Comparison of ENCODE assay signal across 8 cellular contexts in genomic region chr2:84472406-84472805, GRCh38. TPM values are rescaled to one million over a fixed set of nuclear protein-coding genes. Genes with fewer than 3 reads are reported as not detected.
DNase-seq lines count a peak whose midpoint lies in the region; ATAC-seq and TF ChIP-seq lines count a peak whose summit lies in the region.
"Not testable (repeated sequence)": the region's sequence is repeated elsewhere in the genome, so short reads cannot be mapped to it uniquely, and the experiment has no call there.
"Had no signal": no experiment of that assay in that cellular context is flagged by ENCODE, and none has a peak within 500 bp of the region (broad histone marks: within the 10 kb centered on the region; RNA-seq: fewer than 3 reads in every experiment).

No MANE protein-coding gene starts in this region.

- H3K23ac ChIP-seq in IMR-90 (ENCODE audit: low read depth, low read length), result not testable (repeated sequence)

- not testable (repeated sequence) for H3K14ac ChIP-seq in IMR-90 (replicated peaks; ENCODE audit: low read depth, low read length)

- not testable (repeated sequence) for H3K4ac ChIP-seq in IMR-90 (ENCODE audit: low read depth, low read length)

- H3K4me3 ChIP-seq in AG10803 (ENCODE audit: low read length); IMR-90 (ENCODE audit: insufficient read depth, low read depth, low read length); body of pancreas; epithelial cell of esophagus (ENCODE audit: low read length); fibroblast of villous mesenchyme (ENCODE audit: low read depth, low read length): not testable (repeated sequence)

- not testable (repeated sequence) for H2BK5ac ChIP-seq in IMR-90 (ENCODE audit: low read depth, low read length, poor library complexity, severe bottlenecking)

- not testable (repeated sequence) for H3K18ac ChIP-seq in IMR-90 (ENCODE audit: low read depth, low read length)

- peak; percentile 40 for DNase-seq in AG10803 (ENCODE audit: low read depth)
- peak; percentile 59 for DNase-seq in IMR-90
- DNase-seq in body of pancreas, result peak; percentile 21 to 47 (median 40)
- DNase-seq in epithelial cell of esophagus (ENCODE audit: low read depth), result peak; percentile 42
- DNase-seq in fibroblast of villous mesenchyme (ENCODE audit: low read depth), result peak; percentile 73
- peak; percentile 55 for DNase-seq in renal cortical epithelial cell (ENCODE audit: low read depth)

- H3K4me2 ChIP-seq in IMR-90 (ENCODE audit: low read depth, low read length), result not testable (repeated sequence)

- not testable (repeated sequence) for H4K8ac ChIP-seq in IMR-90 (ENCODE audit: low read depth in 2 of 2, low read length in 2 of 2)

- H3K56ac ChIP-seq in IMR-90 (ENCODE audit: extremely low read depth, insufficient read depth, low read length), result not testable (repeated sequence)

- not testable (repeated sequence) for TF ChIP-seq POLR2A in IMR-90 (IDR thresholded peaks at IDR 0.05; ENCODE audit: low read depth, low read length); body of pancreas (IDR thresholded peaks at IDR 0.05)

- not testable (repeated sequence) for H2AK5ac ChIP-seq in IMR-90 (ENCODE audit: low read depth, low read length)

- ATAC-seq in IMR-90 (ENCODE audit: low read depth); body of pancreas: not testable (repeated sequence)

- H2AK9ac ChIP-seq in IMR-90 (replicated peaks; ENCODE audit: low read depth, low read length, poor library complexity), result not testable (repeated sequence)

- not testable (repeated sequence) for H4K91ac ChIP-seq in IMR-90 (ENCODE audit: insufficient read depth, low read depth, low read length)

- not testable (repeated sequence) for H3K36me3 ChIP-seq in IMR-90 (ENCODE audit: control insufficient read depth, insufficient read depth, low read length); body of pancreas (replicated peaks in 1 of 2; ENCODE audit: insufficient read depth in 1 of 2, low read depth in 2 of 2)

- H2BK120ac ChIP-seq in IMR-90 (ENCODE audit: low read depth, low read length), result not testable (repeated sequence)

- H3K9me3 ChIP-seq in IMR-90 (ENCODE audit: control insufficient read depth, insufficient read depth, low read length), result not testable (repeated sequence)
- peaks cover 0 to 13% (median 0%) of the 10 kb centered on the region in 3 donors for H3K9me3 ChIP-seq in body of pancreas

- H3K4me1 ChIP-seq in IMR-90 (ENCODE audit: control insufficient read depth, insufficient read depth, low read length), result not testable (repeated sequence)
- peaks cover 25% of the 10 kb centered on the region for H3K4me1 ChIP-seq in body of pancreas

- 16% methylated on average over 2 of the region's 2 CpGs; no CpG with 5 or more reads in 1 of the 2 experiments for WGBS in IMR-90 (ENCODE audit: extremely low coverage in 2 of 2, insufficient read length in 1 of 2), 2 experiments
- WGBS in body of pancreas, 2 donors, result 18 to 19% methylated on average over 2 of the region's 2 CpGs

- dilution Hi-C loops in IMR-90 (cut with HindIII; ENCODE audit: low sequenced_read_pairs, unreplicated experiment), result not testable (repeated sequence)

- H4K20me1 ChIP-seq in IMR-90 (ENCODE audit: insufficient read depth, low read length), result not testable (repeated sequence)

- TF ChIP-seq RAD21 in IMR-90 (IDR thresholded peaks at IDR 0.05; ENCODE audit: low read length), result not testable (repeated sequence)

- intact Hi-C loops in IMR-90 (cut with micrococcal nuclease); body of pancreas (cut with DNase I): not testable (repeated sequence)

- CTCF ChIA-PET in IMR-90 (lab: Yijun Ruan, JAX), result not testable (repeated sequence)

- H3K79me1 ChIP-seq in IMR-90 (ENCODE audit: low read depth in 1 of 2, low read length in 2 of 2), result not testable (repeated sequence)

- in situ Hi-C loops in IMR-90 (cut with MboI; ENCODE audit: low sequenced_read_pairs), result not testable (repeated sequence)

- not testable (repeated sequence) for H3K9ac ChIP-seq in IMR-90 (ENCODE audit: low read depth, low read length)

- TF ChIP-seq CTCF in AG10803 (conservative IDR thresholded peaks at IDR 0.05; ENCODE audit: low read length); IMR-90 (conservative IDR thresholded peaks at IDR 0.05; ENCODE audit: low read depth, low read length); VCaP (conservative IDR thresholded peaks at IDR 0.05); body of pancreas (IDR thresholded peaks at IDR 0.05); epithelial cell of esophagus (IDR thresholded peaks at IDR 0.05; ENCODE audit: insufficient read depth, low read depth, low read length, missing control alignments); fibroblast of villous mesenchyme (IDR thresholded peaks at IDR 0.05; ENCODE audit: insufficient read depth, low read depth, low read length): not testable (repeated sequence)

- not testable (repeated sequence) for H2AFZ ChIP-seq in IMR-90 (replicated peaks; ENCODE audit: low read length, poor library complexity)

- not testable (repeated sequence) for BruUV-seq in IMR-90 (replicated peaks; lab: Mats Ljungman, UMichigan)

- POLR2A ChIA-PET in IMR-90 (lab: Charles Lee; ENCODE audit: unreplicated experiment), result not testable (repeated sequence)

- not testable (repeated sequence) for H4K5ac ChIP-seq in IMR-90 (ENCODE audit: low read depth, low read length)

- H2BK20ac ChIP-seq in IMR-90 (ENCODE audit: low read depth, low read length), result not testable (repeated sequence)

- H3K27ac ChIP-seq in IMR-90 (ENCODE audit: insufficient read depth, low read length); body of pancreas: not testable (repeated sequence)
- peak overlapping the region; percentile 62 for H3K27ac ChIP-seq in VCaP

- not testable (repeated sequence) for H3K9me1 ChIP-seq in IMR-90 (ENCODE audit: insufficient read depth, low read length)

- H3K27me3 ChIP-seq in IMR-90 (ENCODE audit: control insufficient read depth, insufficient read depth, low read length); body of pancreas: not testable (repeated sequence)

- H2BK15ac ChIP-seq in IMR-90 (ENCODE audit: low read depth, low read length), result not testable (repeated sequence)

TF ChIP-seq in IMR-90, 13 proteins besides CTCF, POLR2A, EP300 and RAD21:
- peak; percentile 86 for TF ChIP-seq CEBPB (IDR thresholded peaks at IDR 0.05; ENCODE audit: low read depth, low read length)
TF ChIP-seq in IMR-90: peak in this region for 1; not testable (repeated sequence) for 12.

RNA-seq across cellular contexts. Expression of gene SUCLG1, which starts 13.3 kb away (rescaled TPM):
- total RNA-seq in IMR-90 (2012; rRNA removed) (50.5 and 57.2 TPM in 2 replicates), body of pancreas (10 to 100 TPM; 51.1 to 89.2 TPM), fibroblast of villous mesenchyme (47.0 and 66.1 TPM in 2 replicates), renal cortical epithelial cell (51.2 and 70.1 TPM in 2 replicates)
- polyA plus RNA-seq in IMR-90 (2012; rRNA removed), result 49.8 and 52.7 TPM in 2 replicates
- 19.7 and 28.3 TPM in 2 replicates for polyA plus RNA-seq in IMR-90 (2012; cell fraction: cytosol; rRNA removed)
- 15.2 and 33.4 TPM in 2 replicates for polyA plus RNA-seq in IMR-90 (2012; cell fraction: nucleus; rRNA removed; ENCODE audit: low replicate concordance)

RNA-seq across cellular contexts. Expression of gene DNAH6, which starts 43.9 kb away (rescaled TPM):
- total RNA-seq in IMR-90 (2012; rRNA removed) (under 0.01 TPM in 2 replicates), body of pancreas (1 to 10 TPM; 1.3 to 2.6 TPM), fibroblast of villous mesenchyme (under 0.01 TPM in 2 replicates), renal cortical epithelial cell (under 0.01 and 1.6 TPM in 2 replicates)
- 0.07 and 0.09 TPM in 2 replicates for polyA plus RNA-seq in IMR-90 (2012; rRNA removed)
- polyA plus RNA-seq in IMR-90 (2012; cell fraction: cytosol; rRNA removed), result not detected in 2 replicates
- under 0.01 and 0.05 TPM in 2 replicates for polyA plus RNA-seq in IMR-90 (2012; cell fraction: nucleus; rRNA removed; ENCODE audit: low replicate concordance)
- total RNA-seq: SJCRH30 had no signal
